ENCODE assay signal across 1 cellular context in the genomic region with DNA sequence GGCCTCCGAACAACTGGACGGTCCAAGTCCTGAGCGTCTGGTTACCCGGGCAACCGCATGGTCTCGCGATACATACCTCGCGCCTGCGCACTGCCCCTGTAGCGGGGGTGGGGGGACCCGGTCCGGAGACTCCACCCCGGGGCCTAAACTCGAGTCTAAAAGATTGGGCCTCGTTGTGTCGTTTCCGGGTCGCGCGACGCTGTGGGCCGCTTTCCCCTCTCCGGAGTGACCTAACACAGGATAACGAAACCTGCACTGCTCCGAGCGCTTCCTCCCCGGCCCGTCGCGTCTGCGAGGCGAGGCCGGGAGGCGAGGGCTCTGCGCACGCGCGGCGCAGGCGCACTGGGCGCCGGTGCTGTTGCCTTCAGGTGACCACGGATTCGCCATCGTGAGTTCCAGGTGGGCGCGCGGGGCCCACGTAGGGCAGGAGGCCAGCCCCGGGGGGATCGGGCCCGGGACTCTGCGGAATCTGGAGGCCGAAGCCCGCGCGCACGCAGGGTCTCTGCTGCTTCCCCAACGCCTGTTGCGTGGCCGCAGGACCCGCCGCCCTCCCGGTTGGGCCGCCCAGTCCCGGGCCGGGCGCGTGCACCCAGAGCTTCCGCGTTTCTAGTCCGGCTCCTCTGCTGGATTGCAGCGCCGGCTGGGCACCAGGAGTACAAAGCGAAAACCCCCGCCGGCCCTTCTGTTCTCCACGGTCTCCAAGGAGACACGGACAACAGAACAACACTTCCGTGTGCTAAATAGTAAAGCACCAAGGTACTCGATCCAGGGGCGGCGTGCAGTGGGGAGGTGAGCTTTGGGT.
TF ChIP-seq lines count a peak whose summit lies in the region.

RPP38 (plus strand) TSS at position 345 of the 802 bp plus-strand sequence. CDS start 5,960 bp downstream, outside the sequence.

TF ChIP-seq in HepG2, 621 proteins besides CTCF, POLR2A, EP300 and RAD21 (continued from another document and continues in another):
- TF ChIP-seq PRDM10 (CRISPR knock-in tag; IDR thresholded peaks at IDR 0.05; ENCODE audit: low read depth) (no peak; the same call in 1 of the 2 replicates), RXRB (CRISPR knock-in tag; IDR thresholded peaks at IDR 0.05; ENCODE audit: borderline replicate concordance) (no peak; the same call in none of the 2 replicates), MTA1 (CRISPR knock-in tag; IDR thresholded peaks at IDR 0.05; ENCODE audit: borderline replicate concordance) (peak; percentile 80; the same call in 1 of the 2 replicates), ZNF605 (CRISPR knock-in tag; IDR thresholded peaks at IDR 0.05) (peak; percentile 24; the same call in 1 of the 2 replicates), ZNF550 (CRISPR knock-in tag; IDR thresholded peaks at IDR 0.05; ENCODE audit: borderline replicate concordance) (no peak), JDP2 (CRISPR knock-in tag; IDR thresholded peaks at IDR 0.05; ENCODE audit: borderline replicate concordance) (no peak), HOMEZ (CRISPR knock-in tag; IDR thresholded peaks at IDR 0.05; ENCODE audit: low read depth) (no peak), ZNF253 (CRISPR knock-in tag; IDR thresholded peaks at IDR 0.05; ENCODE audit: borderline replicate concordance) (0 out of 2 replicates have a peak, but pooled peaks have one; percentile 20), THRA (CRISPR knock-in tag; IDR thresholded peaks at IDR 0.05; ENCODE audit: borderline replicate concordance) (peak; percentile 41; the same call in 1 of the 2 replicates), NKX3-1 (CRISPR knock-in tag; IDR thresholded peaks at IDR 0.05) (peak; percentile 85; the same call in 1 of the 2 replicates), ZNF460 (CRISPR knock-in tag; IDR thresholded peaks at IDR 0.05; ENCODE audit: borderline replicate concordance) (no peak), ZNF788 (CRISPR knock-in tag; IDR thresholded peaks at IDR 0.05; ENCODE audit: borderline replicate concordance) (peak; percentile 52; the same call in 1 of the 2 replicates), ZKSCAN8 (CRISPR knock-in tag; IDR thresholded peaks at IDR 0.05; ENCODE audit: borderline replicate concordance) (peak; percentile 34; the same call in 1 of the 2 replicates), PRMT3 (CRISPR knock-in tag; IDR thresholded peaks at IDR 0.05; ENCODE audit: borderline replicate concordance, low read depth) (no peak), ZNF496 (CRISPR knock-in tag; IDR thresholded peaks at IDR 0.05; ENCODE audit: insufficient replicate concordance) (no peak), FOSL2 (CRISPR knock-in tag; IDR thresholded peaks at IDR 0.05) (no peak; the same call in 1 of the 2 replicates), HOXA3 (CRISPR knock-in tag; IDR thresholded peaks at IDR 0.05) (peak; percentile 66), ZNF83 (CRISPR knock-in tag; IDR thresholded peaks at IDR 0.05; ENCODE audit: borderline replicate concordance) (peak; percentile 42; the same call in 1 of the 2 replicates), ZNF674 (CRISPR knock-in tag; IDR thresholded peaks at IDR 0.05; ENCODE audit: low read depth) (no peak), ZSCAN20 (CRISPR knock-in tag; IDR thresholded peaks at IDR 0.05; ENCODE audit: borderline replicate concordance) (peak; percentile 94), XBP1 (CRISPR knock-in tag; IDR thresholded peaks at IDR 0.05) (no peak), ZNF614 (CRISPR knock-in tag; IDR thresholded peaks at IDR 0.05; ENCODE audit: borderline replicate concordance) (no peak), POLR2G (IDR thresholded peaks at IDR 0.05; ENCODE audit: low read depth, low read length) (peak; percentile 92), ZNF335 (CRISPR knock-in tag; IDR thresholded peaks at IDR 0.05) (0 out of 2 replicates have a peak, but pooled peaks have one; percentile 49), TRAFD1 (CRISPR knock-in tag; IDR thresholded peaks at IDR 0.05; ENCODE audit: borderline replicate concordance) (no peak), ZNF501 (CRISPR knock-in tag; IDR thresholded peaks at IDR 0.05) (peak; percentile 97), TP53 (CRISPR knock-in tag; conservative IDR thresholded peaks at IDR 0.05) (0 out of 2 replicates have a peak, but pooled peaks have one; percentile 16), NFRKB (IDR thresholded peaks at IDR 0.05) (no peak), RAD51 (IDR thresholded peaks at IDR 0.05; ENCODE audit: borderline replicate concordance) (no peak), PTBP1 (IDR thresholded peaks at IDR 0.05; ENCODE audit: low read depth, low read length, poor library complexity, severe bottlenecking) (no peak)
- TF ChIP-seq, protein P1, sequence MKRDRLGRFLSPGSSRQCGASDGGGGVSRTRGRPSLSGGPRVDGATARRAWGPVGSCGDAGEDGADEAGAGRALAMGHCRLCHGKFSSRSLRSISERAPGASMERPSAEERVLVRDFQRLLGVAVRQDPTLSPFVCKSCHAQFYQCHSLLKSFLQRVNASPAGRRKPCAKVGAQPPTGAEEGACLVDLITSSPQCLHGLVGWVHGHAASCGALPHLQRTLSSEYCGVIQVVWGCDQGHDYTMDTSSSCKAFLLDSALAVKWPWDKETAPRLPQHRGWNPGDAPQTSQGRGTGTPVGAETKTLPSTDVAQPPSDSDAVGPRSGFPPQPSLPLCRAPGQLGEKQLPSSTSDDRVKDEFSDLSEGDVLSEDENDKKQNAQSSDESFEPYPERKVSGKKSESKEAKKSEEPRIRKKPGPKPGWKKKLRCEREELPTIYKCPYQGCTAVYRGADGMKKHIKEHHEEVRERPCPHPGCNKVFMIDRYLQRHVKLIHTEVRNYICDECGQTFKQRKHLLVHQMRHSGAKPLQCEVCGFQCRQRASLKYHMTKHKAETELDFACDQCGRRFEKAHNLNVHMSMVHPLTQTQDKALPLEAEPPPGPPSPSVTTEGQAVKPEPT (CRISPR knock-in tag; IDR thresholded peaks at IDR 0.05; ENCODE audit: low read depth), result peak; percentile 60; the same call in 1 of the 2 replicates
- TF ChIP-seq, protein P2, sequence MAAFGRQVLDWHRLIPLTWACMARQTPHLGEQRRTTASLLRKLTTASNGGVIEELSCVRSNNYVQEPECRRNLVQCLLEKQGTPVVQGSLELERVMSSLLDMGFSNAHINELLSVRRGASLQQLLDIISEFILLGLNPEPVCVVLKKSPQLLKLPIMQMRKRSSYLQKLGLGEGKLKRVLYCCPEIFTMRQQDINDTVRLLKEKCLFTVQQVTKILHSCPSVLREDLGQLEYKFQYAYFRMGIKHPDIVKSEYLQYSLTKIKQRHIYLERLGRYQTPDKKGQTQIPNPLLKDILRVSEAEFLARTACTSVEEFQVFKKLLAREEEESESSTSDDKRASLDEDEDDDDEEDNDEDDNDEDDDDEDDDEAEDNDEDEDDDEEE (CRISPR knock-in tag; IDR thresholded peaks at IDR 0.05), result peak; percentile 77
- TF ChIP-seq, protein P3, sequence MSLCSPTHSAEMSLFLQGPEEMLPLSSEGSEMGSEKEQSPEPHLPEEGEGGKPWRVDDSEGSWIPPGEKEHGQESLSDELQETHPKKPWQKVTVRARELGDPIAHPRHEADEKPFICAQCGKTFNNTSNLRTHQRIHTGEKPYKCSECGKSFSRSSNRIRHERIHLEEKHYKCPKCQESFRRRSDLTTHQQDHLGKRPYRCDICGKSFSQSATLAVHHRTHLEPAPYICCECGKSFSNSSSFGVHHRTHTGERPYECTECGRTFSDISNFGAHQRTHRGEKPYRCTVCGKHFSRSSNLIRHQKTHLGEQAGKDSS (CRISPR knock-in tag; IDR thresholded peaks at IDR 0.05; ENCODE audit: borderline replicate concordance, low read depth), result peak; percentile 94
- TF ChIP-seq, protein P4, sequence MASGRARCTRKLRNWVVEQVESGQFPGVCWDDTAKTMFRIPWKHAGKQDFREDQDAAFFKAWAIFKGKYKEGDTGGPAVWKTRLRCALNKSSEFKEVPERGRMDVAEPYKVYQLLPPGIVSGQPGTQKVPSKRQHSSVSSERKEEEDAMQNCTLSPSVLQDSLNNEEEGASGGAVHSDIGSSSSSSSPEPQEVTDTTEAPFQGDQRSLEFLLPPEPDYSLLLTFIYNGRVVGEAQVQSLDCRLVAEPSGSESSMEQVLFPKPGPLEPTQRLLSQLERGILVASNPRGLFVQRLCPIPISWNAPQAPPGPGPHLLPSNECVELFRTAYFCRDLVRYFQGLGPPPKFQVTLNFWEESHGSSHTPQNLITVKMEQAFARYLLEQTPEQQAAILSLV (CRISPR knock-in tag; IDR thresholded peaks at IDR 0.05; ENCODE audit: borderline replicate concordance), result peak; percentile 81; the same call in 1 of the 2 replicates
- TF ChIP-seq, protein P5, sequence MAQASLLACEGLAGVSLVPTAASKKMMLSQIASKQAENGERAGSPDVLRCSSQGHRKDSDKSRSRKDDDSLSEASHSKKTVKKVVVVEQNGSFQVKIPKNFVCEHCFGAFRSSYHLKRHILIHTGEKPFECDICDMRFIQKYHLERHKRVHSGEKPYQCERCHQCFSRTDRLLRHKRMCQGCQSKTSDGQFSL (CRISPR knock-in tag; IDR thresholded peaks at IDR 0.05), result peak; percentile 19; the same call in 1 of the 2 replicates
- TF ChIP-seq, protein P6, sequence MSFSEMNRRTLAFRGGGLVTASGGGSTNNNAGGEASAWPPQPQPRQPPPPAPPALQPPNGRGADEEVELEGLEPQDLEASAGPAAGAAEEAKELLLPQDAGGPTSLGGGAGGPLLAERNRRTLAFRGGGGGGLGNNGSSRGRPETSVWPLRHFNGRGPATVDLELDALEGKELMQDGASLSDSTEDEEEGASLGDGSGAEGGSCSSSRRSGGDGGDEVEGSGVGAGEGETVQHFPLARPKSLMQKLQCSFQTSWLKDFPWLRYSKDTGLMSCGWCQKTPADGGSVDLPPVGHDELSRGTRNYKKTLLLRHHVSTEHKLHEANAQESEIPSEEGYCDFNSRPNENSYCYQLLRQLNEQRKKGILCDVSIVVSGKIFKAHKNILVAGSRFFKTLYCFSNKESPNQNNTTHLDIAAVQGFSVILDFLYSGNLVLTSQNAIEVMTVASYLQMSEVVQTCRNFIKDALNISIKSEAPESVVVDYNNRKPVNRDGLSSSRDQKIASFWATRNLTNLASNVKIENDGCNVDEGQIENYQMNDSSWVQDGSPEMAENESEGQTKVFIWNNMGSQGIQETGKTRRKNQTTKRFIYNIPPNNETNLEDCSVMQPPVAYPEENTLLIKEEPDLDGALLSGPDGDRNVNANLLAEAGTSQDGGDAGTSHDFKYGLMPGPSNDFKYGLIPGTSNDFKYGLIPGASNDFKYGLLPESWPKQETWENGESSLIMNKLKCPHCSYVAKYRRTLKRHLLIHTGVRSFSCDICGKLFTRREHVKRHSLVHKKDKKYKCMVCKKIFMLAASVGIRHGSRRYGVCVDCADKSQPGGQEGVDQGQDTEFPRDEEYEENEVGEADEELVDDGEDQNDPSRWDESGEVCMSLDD (CRISPR knock-in tag; IDR thresholded peaks at IDR 0.05; ENCODE audit: borderline replicate concordance), result peak; percentile 86; the same call in 1 of the 2 replicates
